ENCODE assay signal across 8 cellular contexts in the genomic region with DNA sequence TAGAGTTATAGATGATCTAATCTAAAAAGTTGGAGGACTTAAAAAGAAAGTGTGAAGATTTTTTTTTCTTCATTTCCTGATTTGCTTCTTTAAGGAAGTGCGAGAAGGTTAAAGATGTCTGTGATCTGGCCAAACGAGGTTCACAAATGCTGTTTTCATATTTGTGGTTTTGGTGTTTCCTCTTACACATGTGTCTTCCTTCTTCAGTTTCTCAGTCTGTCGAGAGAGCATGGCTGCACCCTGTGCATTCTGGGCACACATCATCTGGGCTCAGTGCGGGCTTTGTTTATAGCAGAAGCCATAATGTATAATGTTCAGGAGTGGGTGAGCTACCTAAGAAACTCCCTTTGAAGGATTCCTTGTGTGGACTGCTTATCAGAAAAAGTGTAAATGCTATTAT.
DNase-seq lines count a peak whose midpoint lies in the region; ATAC-seq and TF ChIP-seq lines count a peak whose summit lies in the region.

No MANE protein-coding gene starts in this region.

- peak overlapping the region; percentile 75 for H3K27ac Mint-ChIP-seq in T-helper 2 cell treated with Interferon-gamma antibody and Interleukin-4, amounts not matched to agents 5 μg/mL and 100 μg/mL, for 36 hours

- peaks cover 4% of the 10 kb centered on the region for H3K36me3 Mint-ChIP-seq in T-helper 2 cell treated with Interferon-gamma antibody and Interleukin-4, amounts not matched to agents 5 μg/mL and 100 μg/mL, for 36 hours (ENCODE audit: low read depth)

- H3K4me3 Mint-ChIP-seq in T-helper 2 cell treated with Interferon-gamma antibody and Interleukin-4, amounts not matched to agents 5 μg/mL and 100 μg/mL, for 36 hours = peak overlapping the region; percentile 76

- H3K4me3 ChIP-seq in cardiac fibroblast (replicated peaks in 1 of 2; ENCODE audit: low read depth in 2 of 2, low read length in 2 of 2) = no peak overlapping the region

- H3K4me1 Mint-ChIP-seq in T-helper 2 cell treated with Interferon-gamma antibody and Interleukin-4, amounts not matched to agents 5 μg/mL and 100 μg/mL, for 36 hours (ENCODE audit: low read depth) = peaks cover 22% of the 10 kb centered on the region

- ATAC-seq in GM19351 (IDR thresholded peaks at IDR 0.05; ENCODE audit: unreplicated experiment) (peak; percentile 96), HG03457 (IDR thresholded peaks at IDR 0.05; ENCODE audit: unreplicated experiment) (peak; percentile 63)

- TF ChIP-seq CTCF in cardiac fibroblast (IDR thresholded peaks at IDR 0.05; ENCODE audit: low read depth, low read length) = no peak

- DNase-seq in A172 (ENCODE audit: low spot score) = peak; percentile 58
- peak; percentile 64 for DNase-seq in T-helper 2 cell treated with Interferon-gamma antibody and Interleukin-4, amounts not matched to agents 5 μg/mL and 100 μg/mL, for 36 hours (ENCODE audit: low spot score)
- DNase-seq in cardiac fibroblast (ENCODE audit: low read depth in 2 of 2) = peak; percentile 62 to 76
- peak; percentile 14 to 15 for DNase-seq in stimulated activated CD4-positive, alpha-beta T cell treated with anti-CD3 and anti-CD28 coated beads, Interleukin-12 subunit alpha, Interleukin-12 subunit beta, amount 100 ng/mL, for 24 hours (ENCODE audit: low read depth in 2 of 2)
- no peak for DNase-seq in NCI-H2227 treated with DMSO at 0.1 percent for 48 hours (lab: John Stamatoyannopoulos, UW)
- no peak for DNase-seq in NCI-H1105 (lab: John Stamatoyannopoulos, UW)

- H3K9me3 Mint-ChIP-seq in T-helper 2 cell treated with Interferon-gamma antibody and Interleukin-4, amounts not matched to agents 5 μg/mL and 100 μg/mL, for 36 hours = no peaks in the 10 kb centered on the region

- H3K27me3 Mint-ChIP-seq in T-helper 2 cell treated with Interferon-gamma antibody and Interleukin-4, amounts not matched to agents 5 μg/mL and 100 μg/mL, for 36 hours (ENCODE audit: low read depth) = no peaks in the 10 kb centered on the region

Comparison
In these comparisons a context has a peak if more than half of its experiments do, and no peak if none do; other contexts are left out.
1. DNase-seq: peak in A172 (single experiment), T-helper 2 cell treated with Interferon-gamma antibody and Interleukin-4, amounts not matched to agents 5 μg/mL and 100 μg/mL, for 36 hours (single experiment), cardiac fibroblast (2 of 2) and stimulated activated CD4-positive, alpha-beta T cell treated with anti-CD3 and anti-CD28 coated beads, Interleukin-12 subunit alpha, Interleukin-12 subunit beta, amount 100 ng/mL, for 24 hours (2 of 2); none in NCI-H2227 treated with DMSO at 0.1 percent for 48 hours (single experiment) and NCI-H1105 (single experiment).